1 cellular context compared by ENCODE assay signal in genomic region chr2:219331560-219332213, GRCh38.
TF ChIP-seq lines count a peak whose summit lies in the region.

No MANE protein-coding gene starts in this region.

TF ChIP-seq in HepG2, 621 proteins besides CTCF, POLR2A, EP300 and RAD21 (continued from another document and continues in another):
- TF ChIP-seq, protein P1, sequence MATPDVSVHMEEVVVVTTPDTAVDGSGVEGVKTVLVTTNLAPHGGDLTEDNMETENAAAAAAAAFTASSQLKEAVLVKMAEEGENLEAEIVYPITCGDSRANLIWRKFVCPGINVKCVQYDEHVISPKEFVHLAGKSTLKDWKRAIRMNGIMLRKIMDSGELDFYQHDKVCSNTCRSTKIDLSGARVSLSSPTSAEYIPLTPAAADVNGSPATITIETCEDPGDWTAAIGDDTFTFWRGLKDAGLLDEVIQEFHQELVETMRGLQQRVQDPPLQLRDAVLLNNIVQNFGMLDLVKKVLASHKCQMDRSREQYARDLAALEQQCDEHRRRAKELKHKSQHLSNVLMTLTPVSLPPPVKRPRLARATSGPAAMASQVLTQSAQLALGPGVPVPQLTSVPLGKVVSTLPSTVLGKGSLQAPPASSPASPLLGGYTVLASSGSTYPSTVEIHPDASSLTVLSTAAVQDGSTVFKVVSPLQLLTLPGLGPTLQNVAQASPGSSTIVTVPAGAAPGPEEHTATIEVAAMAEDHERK (CRISPR knock-in tag; IDR thresholded peaks at IDR 0.05; ENCODE audit: low read depth): no peak
- TF ChIP-seq ZGPAT (CRISPR knock-in tag; IDR thresholded peaks at IDR 0.05): peak; percentile 41; the same call in 1 of the 2 replicates
- no peak for TF ChIP-seq KMT2A (CRISPR knock-in tag; IDR thresholded peaks at IDR 0.05)
- TF ChIP-seq, protein P2, sequence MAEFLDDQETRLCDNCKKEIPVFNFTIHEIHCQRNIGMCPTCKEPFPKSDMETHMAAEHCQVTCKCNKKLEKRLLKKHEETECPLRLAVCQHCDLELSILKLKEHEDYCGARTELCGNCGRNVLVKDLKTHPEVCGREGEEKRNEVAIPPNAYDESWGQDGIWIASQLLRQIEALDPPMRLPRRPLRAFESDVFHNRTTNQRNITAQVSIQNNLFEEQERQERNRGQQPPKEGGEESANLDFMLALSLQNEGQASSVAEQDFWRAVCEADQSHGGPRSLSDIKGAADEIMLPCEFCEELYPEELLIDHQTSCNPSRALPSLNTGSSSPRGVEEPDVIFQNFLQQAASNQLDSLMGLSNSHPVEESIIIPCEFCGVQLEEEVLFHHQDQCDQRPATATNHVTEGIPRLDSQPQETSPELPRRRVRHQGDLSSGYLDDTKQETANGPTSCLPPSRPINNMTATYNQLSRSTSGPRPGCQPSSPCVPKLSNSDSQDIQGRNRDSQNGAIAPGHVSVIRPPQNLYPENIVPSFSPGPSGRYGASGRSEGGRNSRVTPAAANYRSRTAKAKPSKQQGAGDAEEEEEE (CRISPR knock-in tag; IDR thresholded peaks at IDR 0.05; ENCODE audit: borderline replicate concordance): no peak
- TF ChIP-seq IKZF5 (CRISPR knock-in tag; IDR thresholded peaks at IDR 0.05): peak; percentile 80; the same call in 1 of the 2 replicates
- TF ChIP-seq ZNF891 (CRISPR knock-in tag; IDR thresholded peaks at IDR 0.05): peak; percentile 49; the same call in 1 of the 2 replicates
- 0 out of 2 replicates have a peak, but pooled peaks have one; percentile 18 for TF ChIP-seq SP5 (CRISPR knock-in tag; IDR thresholded peaks at IDR 0.05; ENCODE audit: borderline replicate concordance, low read depth)
- TF ChIP-seq, protein P3, sequence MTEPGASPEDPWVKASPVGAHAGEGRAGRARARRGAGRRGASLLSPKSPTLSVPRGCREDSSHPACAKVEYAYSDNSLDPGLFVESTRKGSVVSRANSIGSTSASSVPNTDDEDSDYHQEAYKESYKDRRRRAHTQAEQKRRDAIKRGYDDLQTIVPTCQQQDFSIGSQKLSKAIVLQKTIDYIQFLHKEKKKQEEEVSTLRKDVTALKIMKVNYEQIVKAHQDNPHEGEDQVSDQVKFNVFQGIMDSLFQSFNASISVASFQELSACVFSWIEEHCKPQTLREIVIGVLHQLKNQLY (CRISPR knock-in tag; IDR thresholded peaks at IDR 0.05): 0 out of 2 replicates have a peak, but pooled peaks have one; percentile 52
- TF ChIP-seq, protein P4, sequence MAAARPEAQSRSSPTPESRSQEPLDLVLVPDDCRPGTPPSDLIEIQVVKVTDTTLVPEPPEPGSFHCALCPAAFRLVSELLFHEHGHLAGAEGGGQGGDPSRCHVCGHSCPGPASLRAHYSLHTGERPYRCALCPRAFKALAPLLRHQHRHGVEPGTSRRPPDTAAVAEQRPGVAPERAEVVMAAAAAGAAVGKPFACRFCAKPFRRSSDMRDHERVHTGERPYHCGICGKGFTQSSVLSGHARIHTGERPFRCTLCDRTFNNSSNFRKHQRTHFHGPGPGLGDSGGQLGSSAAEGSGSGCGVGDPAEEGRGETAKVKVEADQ (CRISPR knock-in tag; IDR thresholded peaks at IDR 0.05; ENCODE audit: borderline replicate concordance): no peak
- 0 out of 2 replicates have a peak, but pooled peaks have one; percentile 84 for TF ChIP-seq ZNF256 (CRISPR knock-in tag; conservative IDR thresholded peaks at IDR 0.05)
- no peak for TF ChIP-seq U2AF2 (IDR thresholded peaks at IDR 0.05; ENCODE audit: low read depth, low read length)
- TF ChIP-seq ZNF790 (CRISPR knock-in tag; IDR thresholded peaks at IDR 0.05; ENCODE audit: borderline replicate concordance): peak; percentile 83; the same call in 1 of the 2 replicates
- TF ChIP-seq KMT2B (CRISPR knock-in tag; IDR thresholded peaks at IDR 0.05): peak; percentile 79; the same call in 1 of the 2 replicates
- peak; percentile 88; the same call in 1 of the 2 replicates for TF ChIP-seq CHCHD3 (CRISPR knock-in tag; IDR thresholded peaks at IDR 0.05)
- TF ChIP-seq NR2F6 (IDR thresholded peaks at IDR 0.05): no peak
- peak; percentile 65 for TF ChIP-seq NR2F6 (CRISPR knock-in tag; IDR thresholded peaks at IDR 0.05)
- TF ChIP-seq SP1 (IDR thresholded peaks at IDR 0.05): no peak
- 0 out of 2 replicates have a peak, but pooled peaks have one; percentile 28 for TF ChIP-seq SP1 (CRISPR knock-in tag; IDR thresholded peaks at IDR 0.05)
- TF ChIP-seq ZNF674 (CRISPR knock-in tag; IDR thresholded peaks at IDR 0.05; ENCODE audit: low read depth): no peak
- peak; percentile 90 for TF ChIP-seq ZNF451 (CRISPR knock-in tag; IDR thresholded peaks at IDR 0.05)
- TF ChIP-seq ZIK1 (CRISPR knock-in tag; IDR thresholded peaks at IDR 0.05; ENCODE audit: borderline replicate concordance, low read depth): peak; percentile 52; the same call in 1 of the 2 replicates
- peak; percentile 93 for TF ChIP-seq ZNF792 (CRISPR knock-in tag; IDR thresholded peaks at IDR 0.05)
- TF ChIP-seq ZNF331 (CRISPR knock-in tag; IDR thresholded peaks at IDR 0.05): peak; percentile 89
- peak; percentile 92 for TF ChIP-seq ERF (CRISPR knock-in tag; IDR thresholded peaks at IDR 0.05)
- TF ChIP-seq ZNF557 (CRISPR knock-in tag; IDR thresholded peaks at IDR 0.05): peak; percentile 96
- 0 out of 2 replicates have a peak, but pooled peaks have one; percentile 24 for TF ChIP-seq SMAD1 (CRISPR knock-in tag; IDR thresholded peaks at IDR 0.05; ENCODE audit: borderline replicate concordance, low read depth)
- TF ChIP-seq CBFB (CRISPR knock-in tag; IDR thresholded peaks at IDR 0.05): 0 out of 2 replicates have a peak, but pooled peaks have one; percentile 53
- peak; percentile 48; the same call in 1 of the 2 replicates for TF ChIP-seq HOMEZ (CRISPR knock-in tag; IDR thresholded peaks at IDR 0.05; ENCODE audit: low read depth)
- TF ChIP-seq TAF1 (CRISPR knock-in tag; IDR thresholded peaks at IDR 0.05): 0 out of 2 replicates have a peak, but pooled peaks have one; percentile 23
- TF ChIP-seq ARID5B (CRISPR knock-in tag; IDR thresholded peaks at IDR 0.05): peak; percentile 69
- TF ChIP-seq NR1H2 (CRISPR knock-in tag; IDR thresholded peaks at IDR 0.05; ENCODE audit: borderline replicate concordance, low read depth): peak; percentile 72; the same call in 1 of the 2 replicates
- TF ChIP-seq SIX4 (CRISPR knock-in tag; IDR thresholded peaks at IDR 0.05): peak; percentile 86; the same call in 1 of the 2 replicates
- peak; percentile 83 for TF ChIP-seq TFE3 (CRISPR knock-in tag; IDR thresholded peaks at IDR 0.05)
- TF ChIP-seq ZNF343 (CRISPR knock-in tag; IDR thresholded peaks at IDR 0.05): no peak
- TF ChIP-seq, protein P5, sequence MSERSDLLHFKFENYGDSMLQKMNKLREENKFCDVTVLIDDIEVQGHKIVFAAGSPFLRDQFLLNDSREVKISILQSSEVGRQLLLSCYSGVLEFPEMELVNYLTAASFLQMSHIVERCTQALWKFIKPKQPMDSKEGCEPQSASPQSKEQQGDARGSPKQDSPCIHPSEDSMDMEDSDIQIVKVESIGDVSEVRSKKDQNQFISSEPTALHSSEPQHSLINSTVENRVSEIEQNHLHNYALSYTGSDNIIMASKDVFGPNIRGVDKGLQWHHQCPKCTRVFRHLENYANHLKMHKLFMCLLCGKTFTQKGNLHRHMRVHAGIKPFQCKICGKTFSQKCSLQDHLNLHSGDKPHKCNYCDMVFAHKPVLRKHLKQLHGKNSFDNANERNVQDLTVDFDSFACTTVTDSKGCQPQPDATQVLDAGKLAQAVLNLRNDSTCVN (CRISPR knock-in tag; IDR thresholded peaks at IDR 0.05; ENCODE audit: borderline replicate concordance): peak; percentile 92
- peak; percentile 98 for TF ChIP-seq GPN1 (CRISPR knock-in tag; IDR thresholded peaks at IDR 0.05; ENCODE audit: borderline replicate concordance)
- peak; percentile 63; the same call in 1 of the 2 replicates for TF ChIP-seq BCL6 (CRISPR knock-in tag; IDR thresholded peaks at IDR 0.05)
- TF ChIP-seq ZNF431 (CRISPR knock-in tag; IDR thresholded peaks at IDR 0.05; ENCODE audit: borderline replicate concordance, low read depth): peak; percentile 91
- peak; percentile 85; the same call in 1 of the 2 replicates for TF ChIP-seq TGIF2 (CRISPR knock-in tag; IDR thresholded peaks at IDR 0.05)
- TF ChIP-seq TAF15 (IDR thresholded peaks at IDR 0.05; ENCODE audit: low read depth, low read length, poor library complexity, severe bottlenecking): no peak
- no peak; the same call in 1 of the 2 replicates for TF ChIP-seq ZBTB1 (CRISPR knock-in tag; IDR thresholded peaks at IDR 0.05; ENCODE audit: borderline replicate concordance)
- TF ChIP-seq SMAD9 (CRISPR knock-in tag; IDR thresholded peaks at IDR 0.05): 0 out of 2 replicates have a peak, but pooled peaks have one; percentile 49
- TF ChIP-seq BRCA1 (CRISPR knock-in tag; IDR thresholded peaks at IDR 0.05): peak; percentile 93
- TF ChIP-seq AGO2 (optimal IDR thresholded peaks at IDR 0.05; ENCODE audit: low read depth, low read length): no peak
- 0 out of 2 replicates have a peak, but pooled peaks have one; percentile 62 for TF ChIP-seq ZNF251 (CRISPR knock-in tag; IDR thresholded peaks at IDR 0.05)
- peak; percentile 45; the same call in 1 of the 2 replicates for TF ChIP-seq SOX5 (CRISPR knock-in tag; IDR thresholded peaks at IDR 0.05; ENCODE audit: borderline replicate concordance)
- peak; percentile 54 for TF ChIP-seq THAP11 (CRISPR knock-in tag; IDR thresholded peaks at IDR 0.05)
- peak; percentile 84; the same call in 1 of the 2 replicates for TF ChIP-seq FOXK1 (CRISPR knock-in tag; IDR thresholded peaks at IDR 0.05; ENCODE audit: borderline replicate concordance, low read depth)
- 0 out of 2 replicates have a peak, but pooled peaks have one; percentile 66 for TF ChIP-seq ZKSCAN8 (CRISPR knock-in tag; IDR thresholded peaks at IDR 0.05; ENCODE audit: borderline replicate concordance)
